ENCODE assay signal across 14 cellular contexts in genomic region chr9:135267410-135267809, GRCh38.
A peak's percentile ranks its signal among the peaks of the same experiment; 100 is the strongest.
DNase-seq lines count a peak whose midpoint lies in the region; ATAC-seq and TF ChIP-seq lines count a peak whose summit lies in the region.
"Had no signal": no experiment of that assay in that cellular context is flagged by ENCODE, and none has a peak within 500 bp of the region (broad histone marks: within the 10 kb centered on the region; RNA-seq: fewer than 3 reads in every experiment).

No MANE protein-coding gene starts in this region.

- no peaks in the 10 kb centered on the region for H3K27me3 ChIP-seq in Loucy (ENCODE audit: insufficient read depth, low read length, poor library complexity, severe bottlenecking)

- H3K4me2 ChIP-seq in Loucy (ENCODE audit: low read depth, low read length, poor library complexity, severe bottlenecking) = peak overlapping the region; percentile 83
- H3K4me2 ChIP-seq: A549 had no signal

- H3F3A ChIP-seq in Loucy (ENCODE audit: low read depth) = no peaks in the 10 kb centered on the region

- ATAC-seq in omental fat pad (ENCODE audit: low FRiP score) = no peak
- ATAC-seq in HG03342 (IDR thresholded peaks at IDR 0.05; ENCODE audit: unreplicated experiment) = no peak
- ATAC-seq: A549 had no signal

- CTCF ChIA-PET in RWPE1 (lab: Yijun Ruan, JAX) = interaction anchor here (0.9 kb wide), 1 partner anchor 63 kb away, joined by 4 read pairs; no protein-coding TSS in a partner anchor

- peaks cover 49% of the 10 kb centered on the region for H3K4me1 ChIP-seq in Loucy (ENCODE audit: insufficient read depth, low read length, poor library complexity, severe bottlenecking)
- H3K4me1 ChIP-seq: A549 had no signal

- no peaks in the 10 kb centered on the region for H3K9me2 ChIP-seq in Loucy (replicated peaks; ENCODE audit: low read depth, low read length)

- no peak overlapping the region for H2AFZ ChIP-seq in Loucy (ENCODE audit: low read length)

- peak overlapping the region; percentile 71 for H3K9ac ChIP-seq in Loucy (ENCODE audit: low read depth, low read length, poor library complexity, severe bottlenecking)

- H3K79me2 ChIP-seq in Loucy (ENCODE audit: insufficient read depth, low read length) = no peaks in the 10 kb centered on the region

- no peaks in the 10 kb centered on the region for H3K36me3 ChIP-seq in Loucy (ENCODE audit: insufficient read depth, low read length)

- H4K20me1 ChIP-seq in Loucy (ENCODE audit: insufficient read depth, low read length, poor library complexity, severe bottlenecking) = no peaks in the 10 kb centered on the region

- H3K27ac ChIP-seq in VCaP (peak overlapping the region; percentile 13; the same call in 1 of the 2 replicates), RWPE1 (no peak overlapping the region)
- H3K27ac ChIP-seq: 22Rv1, A549 had no signal

- H3K4me3 ChIP-seq in Loucy (ENCODE audit: low read length, poor library complexity, severe bottlenecking) = peak overlapping the region; percentile 57
- H3K4me3 ChIP-seq: A549 had no signal

- TF ChIP-seq CTCF in Loucy (conservative IDR thresholded peaks at IDR 0.05; ENCODE audit: low read length) = no peak
- TF ChIP-seq CTCF in VCaP (conservative IDR thresholded peaks at IDR 0.05) = no peak
- no peak for TF ChIP-seq CTCF in omental fat pad (IDR thresholded peaks at IDR 0.05)
- TF ChIP-seq CTCF in RWPE1 (conservative IDR thresholded peaks at IDR 0.05; ENCODE audit: low read depth) = no peak

- POLR2A ChIA-PET in RWPE1 (lab: Yijun Ruan, JAX; ENCODE audit: low non-redundant PET) = no interaction called here

- H3K9me3 ChIP-seq in Loucy (ENCODE audit: insufficient read depth, low read depth, low read length) = no peaks in the 10 kb centered on the region
- H3K9me3 ChIP-seq: A549 had no signal

- peak; percentile 28 for DNase-seq in NCI-H82 (lab: John Stamatoyannopoulos, UW)
- DNase-seq in NCI-H82 treated with DMSO at 0.1 percent for 48 hours (lab: John Stamatoyannopoulos, UW; ENCODE audit: unreplicated experiment) = no peak
- DNase-seq in omental fat pad (ENCODE audit: low spot score) = no peak
- no peak for DNase-seq in RWPE1 (ENCODE audit: low spot score)
- DNase-seq: C1 segment of cervical spinal cord; CD4-positive, CD25-positive, alpha-beta regulatory T cell; CD8-positive, alpha-beta memory T cell; COR-L47; H9 had no signal
